Comparison of ENCODE assay signal across 27 cellular contexts in the genomic region with DNA sequence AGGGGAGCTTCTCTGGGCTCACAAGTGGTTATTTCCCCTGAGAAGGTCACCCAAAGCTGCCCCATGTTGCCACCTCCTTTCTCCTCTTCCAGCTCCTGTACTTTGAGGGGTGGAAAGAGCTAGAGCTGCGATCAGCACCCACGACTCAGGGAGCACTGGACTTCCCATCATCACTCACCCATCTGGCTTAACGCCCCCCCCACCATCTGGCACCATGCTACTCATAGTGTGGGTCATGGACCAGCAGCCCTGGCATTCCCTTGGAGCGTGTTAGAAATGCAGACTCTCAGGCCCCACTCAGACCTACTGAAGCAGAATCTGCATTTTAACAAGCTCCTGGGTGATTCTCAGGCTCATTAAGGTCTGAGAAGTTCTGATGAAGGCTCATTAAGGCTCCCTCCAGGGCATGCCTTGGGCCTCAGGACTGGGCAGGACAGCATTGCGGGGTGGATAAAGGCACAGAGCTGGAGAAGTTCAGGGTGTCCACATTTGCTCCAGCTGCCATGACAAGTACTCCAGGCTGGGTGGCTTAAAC.
"Had no signal": no experiment of that assay in that cellular context is flagged by ENCODE, and none has a peak within 500 bp of the region (broad histone marks: within the 10 kb centered on the region; RNA-seq: fewer than 3 reads in every experiment).

No MANE protein-coding gene starts in this region.

- H3K27ac ChIP-seq: ascending aorta, breast epithelium, cardiac muscle cell, dorsolateral prefrontal cortex, WERI-Rb-1 had no signal

- ATAC-seq: activated CD4-positive, CD25-positive, alpha-beta regulatory T cell treated with anti-CD3 and anti-CD28 coated beads, Interleukin-2, amount 50 U/mL, for 24 hours; activated CD8-positive, alpha-beta memory T cell treated with anti-CD3 and anti-CD28 coated beads, Interleukin-2, amount 10 ng/mL, durations not matched to agents 7 days and 5 days; activated CD8-positive, alpha-beta T cell treated with anti-CD3 and anti-CD28 coated beads for 36 hours; activated naive CD4-positive, alpha-beta T cell treated with anti-CD3 and anti-CD28 coated beads, Interleukin-2, amount 50 U/mL, for 72 hours; activated T-cell treated with anti-CD3 and anti-CD28 coated beads, Interleukin-2, amount 50 U/mL, for 72 hours; esophagus mucosa; T-helper 17 cell had no signal

- H3K4me3 ChIP-seq: ascending aorta, breast epithelium, cardiac muscle cell, coronary artery, dorsolateral prefrontal cortex had no signal

- H3K9me3 ChIP-seq: ascending aorta, breast epithelium had no signal

- DNase-seq: activated B cell treated with CpG ODN at 0.5 μM for 24 hours; activated CD4-positive, alpha-beta T cell treated with anti-CD3 and anti-CD28 coated beads for 48 hours; activated CD4-positive, alpha-beta T cell treated with anti-CD3 and anti-CD28 coated beads, Interleukin-2, amount 50 U/mL, for 1 hour; activated CD4-positive, alpha-beta T cell treated with anti-CD3 and anti-CD28 coated beads, Interleukin-2, amount 50 U/mL, for 48 hours; activated CD8-positive, alpha-beta memory T cell treated with anti-CD3 and anti-CD28 coated beads, Interleukin-2, amount 10 ng/mL, durations not matched to agents 7 days and 5 days; activated CD8-positive, alpha-beta memory T cell treated with anti-CD3 and anti-CD28 coated beads, Interleukin-2, amount 50 U/mL, for 48 hours; activated CD8-positive, alpha-beta T cell treated with anti-CD3 and anti-CD28 coated beads for 36 hours; activated gamma-delta T cell; activated naive CD4-positive, alpha-beta T cell; activated naive CD4-positive, alpha-beta T cell treated with anti-CD3 and anti-CD28 coated beads, Interleukin-2, amount 10 ng/mL, durations not matched to agents 7 days and 5 days; activated naive CD8-positive, alpha-beta T cell treated with anti-CD3 and anti-CD28 coated beads, Interleukin-2, amount 10 ng/mL, durations not matched to agents 7 days and 5 days; activated T-cell treated with anti-CD3 and anti-CD28 coated beads for 4 hours; activated T-cell treated with anti-CD3 and anti-CD28 coated beads, Interleukin-2, amount 50 U/mL, for 24 hours; activated T-cell treated with anti-CD3 and anti-CD28 coated beads, Interleukin-2, amount 50 U/mL, for 72 hours; dorsolateral prefrontal cortex; effector memory CD4-positive, alpha-beta T cell; endodermal cell; T-helper 1 cell; T-helper 17 cell; WERI-Rb-1 had no signal

- H3K36me3 ChIP-seq: ascending aorta, breast epithelium, cardiac muscle cell, WERI-Rb-1 had no signal

- H3K4me1 ChIP-seq: ascending aorta, breast epithelium had no signal

- H3K27me3 ChIP-seq: ascending aorta, breast epithelium, cardiac muscle cell had no signal
